In the genomic region with DNA sequence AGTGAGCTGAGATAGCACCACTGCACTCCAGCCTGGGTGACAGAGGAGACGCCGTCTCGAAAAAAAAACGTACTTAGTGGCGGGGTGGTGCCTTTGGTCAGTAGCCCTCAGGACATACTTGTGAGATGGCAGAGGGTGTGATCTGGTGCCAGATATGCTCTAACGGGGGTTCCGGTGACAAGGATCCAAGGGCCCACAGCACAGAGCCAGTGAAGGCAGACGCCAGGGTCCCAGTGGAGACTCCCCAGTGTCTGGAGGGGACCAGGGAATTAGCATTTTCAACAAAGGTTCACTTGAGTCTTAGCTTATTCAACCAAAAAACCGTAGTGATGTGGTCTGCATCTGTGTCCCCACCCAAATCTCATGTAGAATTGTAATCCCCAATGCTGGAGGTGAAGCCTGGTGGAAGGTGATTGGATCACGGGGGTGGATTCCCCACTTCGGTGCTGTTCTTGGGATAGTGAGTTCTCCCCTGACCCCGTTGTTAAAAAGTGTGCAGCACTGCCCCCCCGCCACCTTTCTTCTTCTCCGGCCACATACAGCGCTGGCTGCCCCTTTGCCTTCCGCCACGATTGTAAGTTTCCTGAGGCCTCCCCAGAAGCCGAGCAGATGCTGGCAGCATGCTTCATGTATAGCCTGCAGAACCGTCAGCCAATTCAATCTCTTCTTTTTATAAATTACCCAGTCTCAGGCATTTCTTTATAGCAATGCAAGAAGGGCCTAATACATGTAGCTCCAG, we compare ENCODE assay signal across 32 cellular contexts. TPM values are rescaled to one million over a fixed set of nuclear protein-coding genes. Genes with fewer than 3 reads are reported as not detected.
"Had no signal": no experiment of that assay in that cellular context is flagged by ENCODE, and none has a peak within 500 bp of the region (broad histone marks: within the 10 kb centered on the region; RNA-seq: fewer than 3 reads in every experiment).

No MANE protein-coding gene starts in this region.

- H3K4me2 ChIP-seq: smooth muscle cell had no signal

- H3K4me1 Mint-ChIP-seq: natural killer cell; stimulated activated effector memory CD8-positive, alpha-beta T cell treated with anti-CD3 and anti-CD28 coated beads, Interleukin-12 subunit alpha, Interleukin-12 subunit beta, amount 100 ng/mL, for 72 hours had no signal

- DNase-seq: colonic mucosa; dermis blood vessel endothelial cell; effector memory CD4-positive, alpha-beta T cell; erythroblast; esophagus squamous epithelium; foreskin melanocyte; glutamatergic neuron; heart right ventricle; hippocampal formation; kidney glomerular epithelial cell; left colon; left ventricle myocardium superior; lower lobe of right lung; natural killer cell; stimulated activated CD4-positive, alpha-beta T cell treated with anti-CD3 and anti-CD28 coated beads, Interleukin-2, amount 100 ng/mL, for 24 hours; stimulated activated CD4-positive, alpha-beta T cell treated with anti-CD3 and anti-CD28 coated beads, Interleukin-4, amount 100 ng/mL, for 24 hours; stimulated activated naive CD4-positive, alpha-beta T cell treated with Interleukin-2 at 50 U/mL for 16 hours; thyroid gland had no signal

- H3K9me3 Mint-ChIP-seq: natural killer cell; stimulated activated effector memory CD8-positive, alpha-beta T cell treated with anti-CD3 and anti-CD28 coated beads, Interleukin-12 subunit alpha, Interleukin-12 subunit beta, amount 100 ng/mL, for 72 hours; type B pancreatic cell had no signal

- H3K4me3 Mint-ChIP-seq: natural killer cell; stimulated activated effector memory CD8-positive, alpha-beta T cell treated with anti-CD3 and anti-CD28 coated beads, Interleukin-12 subunit alpha, Interleukin-12 subunit beta, amount 100 ng/mL, for 72 hours; type B pancreatic cell had no signal

- H3K27ac Mint-ChIP-seq: natural killer cell; stimulated activated effector memory CD8-positive, alpha-beta T cell treated with anti-CD3 and anti-CD28 coated beads, Interleukin-12 subunit alpha, Interleukin-12 subunit beta, amount 100 ng/mL, for 72 hours; type B pancreatic cell had no signal

- H3K4me3 ChIP-seq: colonic mucosa, esophagus squamous epithelium, heart right ventricle, lower lobe of right lung, prostate gland, right atrium auricular region, smooth muscle cell, stomach, thyroid gland had no signal

- ATAC-seq: heart right ventricle; left colon; left ventricle myocardium superior; lower lobe of right lung; natural killer cell; sciatic nerve; stimulated activated effector memory CD8-positive, alpha-beta T cell treated with anti-CD3 and anti-CD28 coated beads, Interleukin-12 subunit alpha, Interleukin-12 subunit beta, amount 100 ng/mL, for 72 hours had no signal

- H3K9me3 ChIP-seq: colonic mucosa, esophagus squamous epithelium, heart right ventricle, lower lobe of right lung, prostate gland, right atrium auricular region, stomach, thyroid gland had no signal

- H3K4me1 ChIP-seq: colonic mucosa, lower lobe of right lung, prostate gland, right atrium auricular region, stomach, thyroid gland had no signal

- H3K27ac ChIP-seq: colonic mucosa, esophagus squamous epithelium, heart right ventricle, lower lobe of right lung, prostate gland, right atrium auricular region, stomach, thyroid gland had no signal

- H3K36me3 ChIP-seq: colonic mucosa, esophagus squamous epithelium, heart right ventricle, lower lobe of right lung, prostate gland, right atrium auricular region, stomach, thyroid gland had no signal

- H3K36me3 Mint-ChIP-seq: natural killer cell; stimulated activated effector memory CD8-positive, alpha-beta T cell treated with anti-CD3 and anti-CD28 coated beads, Interleukin-12 subunit alpha, Interleukin-12 subunit beta, amount 100 ng/mL, for 72 hours; type B pancreatic cell had no signal

- H3K27me3 ChIP-seq: colonic mucosa, right atrium auricular region, thyroid gland had no signal

RNA-seq across cellular contexts. Expression of a gene that starts 26.9 kb away (rescaled TPM):
- total RNA-seq: chondrocyte, colonic mucosa, dermis blood vessel endothelial cell, esophagus squamous epithelium, heart right ventricle, left colon, left ventricle myocardium superior, lower lobe of right lung, mononuclear cell, natural killer cell, osteocyte, right atrium auricular region, sciatic nerve, smooth muscle cell, stomach, subcutaneous adipose tissue, temporal lobe, thyroid gland, urinary bladder had no signal
- polyA plus RNA-seq: heart right ventricle, neural cell, smooth muscle cell, stomach, urinary bladder had no signal

RNA-seq across cellular contexts. Expression of a gene that starts 40.5 kb away (rescaled TPM):
- total RNA-seq: chondrocyte, colonic mucosa, dermis blood vessel endothelial cell, left colon, lower lobe of right lung, mononuclear cell, natural killer cell, osteocyte, right atrium auricular region, sciatic nerve, smooth muscle cell, stomach, subcutaneous adipose tissue, temporal lobe, urinary bladder had no signal
- polyA plus RNA-seq: heart right ventricle, smooth muscle cell, stomach had no signal
